In genomic region chr3:173463250-173463649, GRCh38 we compare ENCODE assay signal across 23 cellular contexts.
"Had no signal": no experiment of that assay in that cellular context is flagged by ENCODE, and none has a peak within 500 bp of the region (broad histone marks: within the 10 kb centered on the region; RNA-seq: fewer than 3 reads in every experiment).

No MANE protein-coding gene starts in this region.

- DNase-seq: colonic mucosa; cortex of kidney; dermis blood vessel endothelial cell; dorsolateral prefrontal cortex; effector CD4-positive, alpha-beta T cell; effector CD8-positive, alpha-beta T cell; effector memory CD4-positive, alpha-beta T cell; effector memory CD8-positive, alpha-beta T cell; endodermal cell; erythroblast; esophagus squamous epithelium; foreskin fibroblast; foreskin keratinocyte; foreskin melanocyte; gastrocnemius medialis; glutamatergic neuron; head of caudate nucleus; heart right ventricle had no signal

- H3K36me3 ChIP-seq: colonic mucosa, esophagus muscularis mucosa, esophagus squamous epithelium, gastrocnemius medialis, gastroesophageal sphincter, heart right ventricle had no signal

- H3K27me3 ChIP-seq: colonic mucosa, dorsolateral prefrontal cortex, esophagus muscularis mucosa, esophagus squamous epithelium, foreskin keratinocyte, gastrocnemius medialis, gastroesophageal sphincter, heart right ventricle had no signal

- H3K9me3 ChIP-seq: colonic mucosa, esophagus muscularis mucosa, esophagus squamous epithelium, gastrocnemius medialis, gastroesophageal sphincter, heart right ventricle had no signal

- H3K27ac ChIP-seq: colonic mucosa, coronary artery, dorsolateral prefrontal cortex, epithelial cell of prostate, esophagus muscularis mucosa, esophagus squamous epithelium, foreskin keratinocyte, gastrocnemius medialis, gastroesophageal sphincter, heart right ventricle had no signal

- ATAC-seq: effector memory CD8-positive, alpha-beta T cell; esophagus mucosa; foreskin keratinocyte; gastrocnemius medialis; gastroesophageal sphincter had no signal

- H3K4me3 ChIP-seq: colonic mucosa, coronary artery, dorsolateral prefrontal cortex, esophagus muscularis mucosa, esophagus squamous epithelium, gastrocnemius medialis, gastroesophageal sphincter, heart right ventricle had no signal

- H3K4me1 ChIP-seq: colonic mucosa, esophagus muscularis mucosa, esophagus squamous epithelium, foreskin keratinocyte, gastrocnemius medialis, gastroesophageal sphincter had no signal
